Comparison of ENCODE assay signal across 13 cellular contexts in genomic region chr9:96931665-96932064, GRCh38. TPM values are rescaled to one million over a fixed set of nuclear protein-coding genes. Genes with fewer than 3 reads are reported as not detected.
DNase-seq lines count a peak whose midpoint lies in the region; ATAC-seq, FAIRE-seq and TF ChIP-seq lines count a peak whose summit lies in the region.
"Not testable (repeated sequence)": the region's sequence is repeated elsewhere in the genome, so short reads cannot be mapped to it uniquely, and the experiment has no call there.
"Had no signal": no experiment of that assay in that cellular context is flagged by ENCODE, and none has a peak within 500 bp of the region (broad histone marks: within the 10 kb centered on the region; RNA-seq: fewer than 3 reads in every experiment).

No MANE protein-coding gene starts in this region.

- not testable (repeated sequence) for H2AFZ ChIP-seq in GM23338; OCI-LY1 (ENCODE audit: low read length); GM12878 (ENCODE audit: control insufficient read depth, low read depth, low read length); HepG2 (ENCODE audit: low read length)

- not testable (repeated sequence) for H3K9ac ChIP-seq in OCI-LY1 (ENCODE audit: low read length); GM12878 (ENCODE audit: control insufficient read depth, insufficient read depth, low read length); HepG2 (ENCODE audit: insufficient read depth, low read depth, low read length)

- peak; percentile 46 for DNase-seq in GM23338 (ENCODE audit: low spot score)
- not testable (repeated sequence) for DNase-seq in GM12878 (ENCODE audit: low read depth, low spot score); foreskin keratinocyte
- DNase-seq in HepG2 (ENCODE audit: low spot score): peak; percentile 7
- peak; percentile 17 for DNase-seq in transverse colon

- POLR2A ChIA-PET in GM12878 (lab: Charles Lee); HepG2 (lab: Yijun Ruan, JAX): not testable (repeated sequence)

- CTCF ChIA-PET in GM12878 (lab: Yijun Ruan, JAX); HepG2 (lab: Yijun Ruan, JAX; ENCODE audit: low intra/inter-chr PET ratio, low total read pairs): not testable (repeated sequence)

- H3K36me3 ChIP-seq in GM23338 (ENCODE audit: insufficient read depth); OCI-LY1 (ENCODE audit: insufficient read depth, low read length); GM12878 (ENCODE audit: control insufficient read depth in 2 of 2, insufficient read depth in 2 of 2, low read length in 1 of 2); HepG2 (replicated peaks in 1 of 2; ENCODE audit: control insufficient read depth in 1 of 2, insufficient read depth in 2 of 2, low read length in 2 of 2); neutrophil; transverse colon: not testable (repeated sequence)

- TF ChIP-seq RAD21 in GM12878 (IDR thresholded peaks at IDR 0.05; ENCODE audit: insufficient read depth, low read depth, low read length); HepG2 (CRISPR knock-in tag; IDR thresholded peaks at IDR 0.05): not testable (repeated sequence)

- H4K20me1 ChIP-seq in GM23338 (replicated peaks; ENCODE audit: insufficient read depth); OCI-LY1 (ENCODE audit: insufficient read depth, low read length); GM12878 (ENCODE audit: control insufficient read depth, insufficient read depth); HepG2 (ENCODE audit: insufficient read depth, low read length): not testable (repeated sequence)

- RAD21 ChIA-PET in GM12878 (lab: Charles Lee; ENCODE audit: unreplicated experiment): not testable (repeated sequence)

- H3K27ac ChIP-seq in GM23338 (ENCODE audit: low read depth); OCI-LY1 (ENCODE audit: low read depth, low read length, poor library complexity, severe bottlenecking); GM12878 (ENCODE audit: control insufficient read depth, insufficient read depth); foreskin keratinocyte; HepG2 (ENCODE audit: extremely low read length, insufficient read depth, low read length); transverse colon: not testable (repeated sequence)
- H3K27ac ChIP-seq in neutrophil: peak overlapping the region; percentile 53

- H3K4me3 ChIP-seq in GM23338; OCI-LY1 (ENCODE audit: low read depth, low read length, poor library complexity, severe bottlenecking); GM12878; HepG2 (replicated peaks in 1 of 3; ENCODE audit: insufficient read depth in 1 of 3, low read depth in 2 of 3, low read length in 3 of 3); neutrophil (ENCODE audit: low read depth in 1 of 2, low read length in 1 of 2); transverse colon: not testable (repeated sequence)

- in situ Hi-C loops in GM12878 (cut with MboI); HepG2 (cut with HindIII; ENCODE audit: extremely low pct_ligation_motif_present, low pct_unique_long_range_greater_than_20kb); transverse colon (cut with MboI; ENCODE audit: low pct_ligation_motif_present in 1 of 4, low pct_unique_long_range_greater_than_20kb in 1 of 4, low sequenced_read_pairs in 3 of 4): not testable (repeated sequence)

- H3K9me3 Mint-ChIP-seq in GM23338: not testable (repeated sequence)

- TF ChIP-seq CTCF in GM23338 (conservative IDR thresholded peaks at IDR 0.05; ENCODE audit: low read depth in 2 of 2): peak; percentile 22 to 26; a peak in 2 of 4 replicates
- TF ChIP-seq CTCF in OCI-LY1 (IDR thresholded peaks at IDR 0.05; ENCODE audit: low read length); GM12878 (IDR thresholded peaks at IDR 0.05 in 2 of 3, conservative IDR thresholded peaks at IDR 0.05 in 1 of 3; ENCODE audit: control insufficient read depth in 2 of 3, extremely low read depth in 1 of 3, insufficient read depth in 1 of 3, low read depth in 3 of 3, low read length in 3 of 3); foreskin keratinocyte (conservative IDR thresholded peaks at IDR 0.05); HepG2 (CRISPR knock-in tag; IDR thresholded peaks at IDR 0.05); neutrophil (IDR thresholded peaks at IDR 0.05); transverse colon (IDR thresholded peaks at IDR 0.05): not testable (repeated sequence)

- H3K4me1 ChIP-seq in GM23338 (ENCODE audit: insufficient read depth); OCI-LY1 (ENCODE audit: insufficient read depth, low read length, severe bottlenecking); GM12878 (ENCODE audit: control insufficient read depth, insufficient read depth, low read length); foreskin keratinocyte; HepG2 (ENCODE audit: insufficient read depth, low read length); neutrophil (ENCODE audit: control insufficient read depth in 1 of 2, insufficient read depth in 1 of 2, low read depth in 1 of 2, low read length in 1 of 2); transverse colon: not testable (repeated sequence)

- not testable (repeated sequence) for H3K27ac Mint-ChIP-seq in GM23338

- TF ChIP-seq EP300 in GM12878 (IDR thresholded peaks at IDR 0.05; ENCODE audit: borderline replicate concordance in 1 of 2, control insufficient read depth in 1 of 2, low read depth in 2 of 2, low read length in 2 of 2); HepG2 (IDR thresholded peaks at IDR 0.05; ENCODE audit: low read depth in 2 of 2, low read length in 2 of 2); HepG2 (CRISPR knock-in tag; IDR thresholded peaks at IDR 0.05; ENCODE audit: borderline replicate concordance); transverse colon (IDR thresholded peaks at IDR 0.05; ENCODE audit: low read depth): not testable (repeated sequence)

- 84% methylated on average over 12 of the region's 13 CpGs for WGBS in GM12878 (ENCODE audit: insufficient coverage, insufficient replicate concordance, low lambda C conversion rate, missing lambda C conversion rate)
- 10% methylated on average over 10 of the region's 13 CpGs for WGBS in HepG2 (ENCODE audit: low lambda C conversion rate)
- WGBS in transverse colon (ENCODE audit: low coverage in 1 of 2), 2 donors: 63% methylated on average over 12 of the region's 13 CpGs; no CpG with 5 or more reads in 1 of the 2 donors

- not testable (repeated sequence) for TF ChIP-seq POLR2A in GM12878 (IDR thresholded peaks at IDR 0.05; ENCODE audit: low read depth, low read length); HepG2 (IDR thresholded peaks at IDR 0.05; ENCODE audit: insufficient read depth in 1 of 2, low read depth in 2 of 2, low read length in 2 of 2); transverse colon (IDR thresholded peaks at IDR 0.05)

- H3K27me3 Mint-ChIP-seq in GM23338 (ENCODE audit: insufficient read depth, low read depth, poor library complexity): not testable (repeated sequence)

- ATAC-seq in GM23338: peak; percentile 88
- peak; percentile 68 for ATAC-seq in GM12878
- ATAC-seq in foreskin keratinocyte: peak; percentile 29
- peak; percentile 80 for ATAC-seq in HepG2

- H3K4me3 Mint-ChIP-seq in GM23338: not testable (repeated sequence)

- not testable (repeated sequence) for H3K4me2 ChIP-seq in GM23338; GM12878 (ENCODE audit: control insufficient read depth, insufficient read depth); HepG2 (ENCODE audit: low read depth, low read length)
- H3K4me2 ChIP-seq in OCI-LY1 (ENCODE audit: low read length): peak overlapping the region; percentile 12; the same call in 1 of the 2 replicates

- H3K4me1 Mint-ChIP-seq in GM23338: peaks cover 10% of the 10 kb centered on the region; the same call in 2 of the 3 replicates

- not testable (repeated sequence) for H3K27me3 ChIP-seq in GM23338 (ENCODE audit: insufficient read depth); OCI-LY1 (ENCODE audit: insufficient read depth, low read length); GM12878 (replicated peaks in 1 of 2; ENCODE audit: control insufficient read depth in 2 of 2, insufficient read depth in 2 of 2, low read length in 1 of 2); foreskin keratinocyte; HepG2 (ENCODE audit: control insufficient read depth in 1 of 2, insufficient read depth in 2 of 2, low read length in 2 of 2); neutrophil; transverse colon

- H3F3A ChIP-seq in GM23338 (replicated peaks; ENCODE audit: low read depth); OCI-LY1 (ENCODE audit: insufficient read depth, low read length): not testable (repeated sequence)

- SMC1A ChIA-PET in GM12878 (lab: Charles Lee; ENCODE audit: uncharacterized antibody, unreplicated experiment): not testable (repeated sequence)

- FAIRE-seq in GM12878 (lab: Jason Lieb, UNC); HepG2 (lab: Jason Lieb, UNC): not testable (repeated sequence)

- not testable (repeated sequence) for H3K36me3 Mint-ChIP-seq in GM23338 (ENCODE audit: low read depth)

- H3K9me2 ChIP-seq in GM23338 (ENCODE audit: insufficient read depth); OCI-LY1 (ENCODE audit: low read depth, low read length): not testable (repeated sequence)

- not testable (repeated sequence) for BruUV-seq in GM12878 (replicated peaks; lab: Mats Ljungman, UMichigan); HepG2 (replicated peaks; lab: Mats Ljungman, UMichigan)

- H3K79me2 ChIP-seq in GM23338 (replicated peaks; ENCODE audit: insufficient read depth); OCI-LY1 (ENCODE audit: insufficient read depth, low read length); GM12878 (ENCODE audit: control insufficient read depth, insufficient read depth, low read length); HepG2 (ENCODE audit: insufficient read depth, low read length): not testable (repeated sequence)

- not testable (repeated sequence) for H3K9me3 ChIP-seq in OCI-LY1 (ENCODE audit: low read length); GM12878 (replicated peaks; ENCODE audit: control insufficient read depth, insufficient read depth, low read length); HepG2 (ENCODE audit: low read length); neutrophil; transverse colon

- intact Hi-C loops in GM12878 (cut with micrococcal nuclease; ENCODE audit: unreplicated experiment); HepG2 (cut with micrococcal nuclease; ENCODE audit: unreplicated experiment); transverse colon (cut with DNase I; ENCODE audit: low total_unique reads): not testable (repeated sequence)

RNA-seq across cellular contexts. Expression of gene NUTM2G, which starts 3.0 kb away (rescaled TPM):
- total RNA-seq in GM23338 (2014; rRNA removed; shearing (Covaris generic)): 0.54 and 1.6 TPM in 2 replicates
- polyA plus RNA-seq in GM23338 (2016; fragmentation: Nextera tagmentation; extraction: Ambion mirVana) (0.70 and 0.76 TPM in 2 replicates), GM12878 (2011; rRNA removed) (not detected in 2 replicates), GM12878 (2014; fragmentation: Illumina TruSeq; extraction: Trizol) (not detected in 2 replicates), GM12878 (2014; fragmentation: Nextera tagmentation; extraction: Ambion mirVana) (under 1 TPM in 1 of 2 experiments, not detected in 1; 0.03 TPM), GM12878 (2014; rRNA removed) (0.05 TPM in 1 of 2 replicates, not detected in the other), GM12878 (2016; fragmentation: Nextera tagmentation; extraction: Ambion mirVana) (under 1 TPM; 0.12 to 0.39 TPM), foreskin keratinocyte (not detected in 2 replicates), HepG2 (2011; rRNA removed) (not detected in 2 replicates)
- total RNA-seq in GM12878 (2013; cell fraction: nucleolus; rRNA removed): not detected in 2 replicates
- total RNA-seq in GM12878 (2014; rRNA removed) (not detected in 2 replicates), GM12878 (2014; rRNA removed; fragmentation: Illumina TruSeq; extraction: Trizol) (not detected in 2 replicates), GM12878 (2021) (not detected in 2 replicates), foreskin keratinocyte (not detected in 2 replicates), HepG2 (2016; rRNA removed; fragmentation: Illumina TruSeq; extraction: Trizol) (not detected in 2 replicates), transverse colon (not detected)
- 0.22 TPM for polyA plus RNA-seq in GM12878 (2011; ENCODE audit: low read depth)
- polyA plus RNA-seq in GM12878 (2011; cell fraction: cytosol; rRNA removed): not detected in 2 replicates
- not detected in 2 replicates for polyA plus RNA-seq in GM12878 (2011; cell fraction: nucleus; rRNA removed)
- 0.27 and 0.74 TPM in 2 replicates for polyA plus RNA-seq in GM12878 (2012)
- polyA minus RNA-seq in GM12878 (2011; rRNA and poly(A)+ RNA removed): not detected in 2 replicates
- polyA minus RNA-seq in GM12878 (2011; cell fraction: cytosol; rRNA and poly(A)+ RNA removed): not detected in 2 replicates
- polyA minus RNA-seq in GM12878 (2011; cell fraction: nucleus; rRNA and poly(A)+ RNA removed): not detected in 2 replicates
- total RNA-seq in HepG2 (2016; cell fraction: cytosol; rRNA removed; fragmentation: Illumina TruSeq; extraction: Trizol; ENCODE audit: low read depth): not detected in 2 replicates
- 0.04 TPM in 1 of 2 replicates, not detected in the other for total RNA-seq in HepG2 (2016; cell fraction: insoluble cytoplasmic fraction; rRNA removed; fragmentation: Illumina TruSeq; extraction: Trizol)
- not detected in 2 replicates for total RNA-seq in HepG2 (2016; cell fraction: membrane; rRNA removed; fragmentation: Illumina TruSeq; extraction: Trizol)
- total RNA-seq in HepG2 (2016; cell fraction: nucleus; rRNA removed; fragmentation: Illumina TruSeq; extraction: Trizol): not detected in 2 replicates
- not detected in 2 replicates for polyA plus RNA-seq in HepG2 (2011; cell fraction: cytosol; rRNA removed)
- 0.11 TPM in 1 of 2 replicates, not detected in the other for polyA plus RNA-seq in HepG2 (2011; cell fraction: nucleus; rRNA removed)
- 0.31 and 0.40 TPM in 2 replicates for polyA plus RNA-seq in HepG2 (2012)
- polyA plus RNA-seq in HepG2 (2016; cell fraction: cytosol; fragmentation: Illumina TruSeq; extraction: Trizol; ENCODE audit: low read depth): not detected in 2 replicates
- polyA plus RNA-seq in HepG2 (2016; cell fraction: insoluble cytoplasmic fraction; fragmentation: Illumina TruSeq; extraction: Trizol; ENCODE audit: low read depth): not detected in 2 replicates
- polyA plus RNA-seq in HepG2 (2016; cell fraction: membrane; fragmentation: Illumina TruSeq; extraction: Trizol; ENCODE audit: low read depth): not detected in 2 replicates
- not detected in 2 replicates for polyA plus RNA-seq in HepG2 (2016; cell fraction: nucleus; fragmentation: Illumina TruSeq; extraction: Trizol; ENCODE audit: insufficient read depth, low read depth)
- not detected in 2 replicates for polyA minus RNA-seq in HepG2 (2011; rRNA and poly(A)+ RNA removed; ENCODE audit: low replicate concordance)
- polyA minus RNA-seq in HepG2 (2011; cell fraction: cytosol; rRNA and poly(A)+ RNA removed): not detected in 2 replicates
- polyA minus RNA-seq in HepG2 (2011; cell fraction: nucleus; rRNA and poly(A)+ RNA removed): not detected in 2 replicates
- total RNA-seq: A172; Calu3; CD4-positive, alpha-beta T cell; G401; GM23248; HT1080 had no signal
- polyA plus RNA-seq: GM23248 had no signal

Comparison
In these comparisons a context has a peak if more than half of its experiments do, and no peak if none do; other contexts are left out.
1. ATAC-seq: peak in every context shown above with its lines; median percentile 88 in GM23338; 80 in HepG2; 68 in GM12878; 29 in foreskin keratinocyte.